ENCODE assay signal across 17 cellular contexts in the genomic region with DNA sequence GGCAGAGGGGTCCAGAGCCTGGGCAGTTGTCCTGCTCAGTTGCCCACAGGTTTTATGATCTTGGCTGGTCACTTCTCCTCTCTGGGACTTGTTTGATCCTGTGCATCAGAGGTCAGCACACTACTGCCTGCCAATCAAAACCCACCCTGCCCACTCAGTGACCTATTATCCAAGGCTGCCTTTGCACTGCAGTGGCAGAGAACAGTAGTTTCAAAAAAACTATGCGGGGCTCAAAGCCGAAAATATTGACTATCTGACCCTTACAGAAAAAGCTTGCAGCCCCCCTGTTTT.
"Had no signal": no experiment of that assay in that cellular context is flagged by ENCODE, and none has a peak within 500 bp of the region (broad histone marks: within the 10 kb centered on the region; RNA-seq: fewer than 3 reads in every experiment).

No MANE protein-coding gene starts in this region.

- DNase-seq: effector memory CD8-positive, alpha-beta T cell; esophagus squamous epithelium; foreskin keratinocyte; hippocampal formation; mammary epithelial cell; naive thymus-derived CD8-positive, alpha-beta T cell; sigmoid colon; stimulated activated CD4-positive, alpha-beta T cell treated with anti-CD3 and anti-CD28 coated beads, Interleukin-2, amount 100 ng/mL, for 24 hours; stimulated activated CD4-positive, alpha-beta T cell treated with anti-CD3 and anti-CD28 coated beads, Interleukin-4, amount 100 ng/mL, for 4 hours; stimulated activated naive CD4-positive, alpha-beta T cell treated with Interleukin-2 at 50 U/mL for 16 hours; thyroid gland had no signal

- H3K4me1 ChIP-seq: foreskin keratinocyte, thyroid gland had no signal

- H3K27ac ChIP-seq: epithelial cell of prostate, esophagus squamous epithelium, foreskin keratinocyte, sigmoid colon, skin epidermis, suprapubic skin, thyroid gland had no signal

- H3K36me3 ChIP-seq: esophagus squamous epithelium, sigmoid colon, suprapubic skin, thyroid gland had no signal

- H3K4me3 ChIP-seq: esophagus squamous epithelium, mucosa of descending colon, sigmoid colon, skin epidermis, suprapubic skin, thyroid gland had no signal

- FAIRE-seq: islet of Langerhans, urothelium cell line had no signal

- ATAC-seq: effector memory CD8-positive, alpha-beta T cell; foreskin keratinocyte; naive thymus-derived CD8-positive, alpha-beta T cell had no signal

- H3K27me3 ChIP-seq: esophagus squamous epithelium, foreskin keratinocyte, sigmoid colon, suprapubic skin, thyroid gland had no signal

- H3K9me3 ChIP-seq: esophagus squamous epithelium, mucosa of descending colon, sigmoid colon, suprapubic skin, thyroid gland had no signal
